ENCODE assay signal across 11 cellular contexts in genomic region chr7:139647085-139647484, GRCh38.
DNase-seq lines count a peak whose midpoint lies in the region; ATAC-seq and TF ChIP-seq lines count a peak whose summit lies in the region.
"Had no signal": no experiment of that assay in that cellular context is flagged by ENCODE, and none has a peak within 500 bp of the region (broad histone marks: within the 10 kb centered on the region; RNA-seq: fewer than 3 reads in every experiment).

No MANE protein-coding gene starts in this region.

- no peak overlapping the region for H3K4me3 ChIP-seq in CD8-positive, alpha-beta T cell (ENCODE audit: low read depth, low read length)
- H3K4me3 ChIP-seq in neural progenitor cell = no peak overlapping the region
- H3K4me3 ChIP-seq in ovary = no peak overlapping the region
- H3K4me3 ChIP-seq in endodermal cell (ENCODE audit: low read length) = no peak overlapping the region
- H3K4me3 ChIP-seq: GM23248, SJSA1 had no signal

- no peaks in the 10 kb centered on the region for H3K9me3 Mint-ChIP-seq in CD8-positive, alpha-beta T cell
- H3K9me3 Mint-ChIP-seq in neural progenitor cell (no peaks in the 10 kb centered on the region), endodermal cell (no peaks in the 10 kb centered on the region)

- peaks cover 60% of the 10 kb centered on the region for H4K20me1 ChIP-seq in neural progenitor cell (ENCODE audit: low read depth)

- TF ChIP-seq EP300 in ovary (IDR thresholded peaks at IDR 0.05) = no peak

- peak overlapping the region; percentile 58 for H3K4me2 ChIP-seq in neural progenitor cell

- ATAC-seq in CD8-positive, alpha-beta T cell = peak; percentile 18
- ATAC-seq in GM19351 (IDR thresholded peaks at IDR 0.05; ENCODE audit: unreplicated experiment) (peak; percentile 29), GM18519 (IDR thresholded peaks at IDR 0.05; ENCODE audit: low FRiP score, unreplicated experiment) (no peak)
- ATAC-seq: sciatic nerve had no signal

- intact Hi-C loops in CD8-positive, alpha-beta T cell (cut with DNase I, micrococcal nuclease) = loop anchor here (2.0 to 10.0 kb wide), 3 partner anchors 130 to 678 kb away; partner anchors contain the start of gene HIPK2 (in 2 of the 2)
- intact Hi-C loops in ovary (cut with DNase I) = loop anchor here (5.0 to 10.0 kb wide), 3 partner anchors 128 to 355 kb away; partner anchors contain the start of gene HIPK2 (in 2 of the 4)

- H3K27ac Mint-ChIP-seq in CD8-positive, alpha-beta T cell = peak overlapping the region; percentile 85
- no peak overlapping the region for H3K27ac Mint-ChIP-seq in neural progenitor cell
- H3K27ac Mint-ChIP-seq in endodermal cell = no peak overlapping the region

- H3K79me2 ChIP-seq in neural progenitor cell (ENCODE audit: low read depth) = peaks cover 4% of the 10 kb centered on the region

- no peak overlapping the region for H2AFZ ChIP-seq in neural progenitor cell (replicated peaks)
- H2AFZ ChIP-seq: GM23248 had no signal

- H3K4me1 Mint-ChIP-seq in CD8-positive, alpha-beta T cell (ENCODE audit: low read depth) = peaks cover 74% of the 10 kb centered on the region
- peaks cover 34% of the 10 kb centered on the region for H3K4me1 Mint-ChIP-seq in neural progenitor cell
- peaks cover 38% of the 10 kb centered on the region for H3K4me1 Mint-ChIP-seq in endodermal cell

- H3F3A ChIP-seq in neural progenitor cell (ENCODE audit: low read depth) = peaks cover 5% of the 10 kb centered on the region

- peaks cover 55% of the 10 kb centered on the region for H3K4me1 ChIP-seq in CD8-positive, alpha-beta T cell (ENCODE audit: insufficient read depth, low read length)
- H3K4me1 ChIP-seq in neural progenitor cell = peaks cover 20% of the 10 kb centered on the region
- H3K4me1 ChIP-seq in ovary (ENCODE audit: insufficient read depth) = peaks cover 5% of the 10 kb centered on the region
- H3K4me1 ChIP-seq in endodermal cell (ENCODE audit: control insufficient read depth, insufficient read depth, low read length) = peaks cover 18% of the 10 kb centered on the region

- peaks cover 9% of the 10 kb centered on the region for H3K36me3 Mint-ChIP-seq in CD8-positive, alpha-beta T cell
- peaks cover 2% of the 10 kb centered on the region for H3K36me3 Mint-ChIP-seq in neural progenitor cell
- peaks cover 22% of the 10 kb centered on the region for H3K36me3 Mint-ChIP-seq in endodermal cell (ENCODE audit: low read depth)

- no peak for TF ChIP-seq CTCF in CD8-positive, alpha-beta T cell (IDR thresholded peaks at IDR 0.05)
- TF ChIP-seq CTCF in neural progenitor cell (IDR thresholded peaks at IDR 0.05) (no peak), ovary (IDR thresholded peaks at IDR 0.05) (no peak), endodermal cell (conservative IDR thresholded peaks at IDR 0.05) (no peak)

- POLR2A ChIA-PET in CD8-positive, alpha-beta T cell (lab: Charles Lee) = interaction anchor here (0.7 to 1.3 kb wide), 5 partner anchors 11 to 1060 kb away, joined by 3 to 4 read pairs (median 3); no protein-coding TSS in a partner anchor

- H3K4me3 Mint-ChIP-seq in CD8-positive, alpha-beta T cell = no peak overlapping the region
- H3K4me3 Mint-ChIP-seq in neural progenitor cell = no peak overlapping the region
- no peak overlapping the region for H3K4me3 Mint-ChIP-seq in endodermal cell

- WGBS in ovary, 3 donors = 86 to 91% (median 88%) methylated on average over 4 of the region's 4 CpGs
- WGBS in endodermal cell (ENCODE audit: insufficient coverage in 1 of 2, insufficient read length in 1 of 2), 2 experiments = 83 to 87% methylated on average over 2 to 4 of the region's 4 CpGs

- H3K27me3 ChIP-seq in CD8-positive, alpha-beta T cell (ENCODE audit: insufficient read depth, low read length) = no peaks in the 10 kb centered on the region
- H3K27me3 ChIP-seq in neural progenitor cell (no peaks in the 10 kb centered on the region), ovary (no peaks in the 10 kb centered on the region), endodermal cell (ENCODE audit: control insufficient read depth, insufficient read depth, low read length, poor library complexity, severe bottlenecking) (no peaks in the 10 kb centered on the region)
- H3K27me3 ChIP-seq: SJSA1 had no signal

- CTCF ChIA-PET in CD8-positive, alpha-beta T cell (lab: Charles Lee) = interaction anchor here (0.6 to 7.6 kb wide), 21 partner anchors 8 to 356 kb away, joined by 3 to 140 read pairs (median 7); partner anchors contain the start of gene HIPK2

- no peaks in the 10 kb centered on the region for H3K9me3 ChIP-seq in CD8-positive, alpha-beta T cell (ENCODE audit: low read length)
- H3K9me3 ChIP-seq in neural progenitor cell (ENCODE audit: low read depth) (no peaks in the 10 kb centered on the region), ovary (no peaks in the 10 kb centered on the region), endodermal cell (ENCODE audit: control insufficient read depth, low read length) (no peaks in the 10 kb centered on the region)
- H3K9me3 ChIP-seq: SJSA1 had no signal

- H3K9ac ChIP-seq in neural progenitor cell (no peak overlapping the region), endodermal cell (ENCODE audit: extremely low read depth, low read length, poor library complexity, severe bottlenecking) (no peak overlapping the region)
- H3K9ac ChIP-seq: GM23248 had no signal

- TF ChIP-seq POLR2A in ovary (IDR thresholded peaks at IDR 0.05) = no peak

- no peaks in the 10 kb centered on the region for H3K36me3 ChIP-seq in CD8-positive, alpha-beta T cell (ENCODE audit: insufficient read depth, low read length)
- no peaks in the 10 kb centered on the region for H3K36me3 ChIP-seq in neural progenitor cell
- no peaks in the 10 kb centered on the region for H3K36me3 ChIP-seq in ovary
- H3K36me3 ChIP-seq in endodermal cell (ENCODE audit: control insufficient read depth, insufficient read depth, low read length) = peaks cover 29% of the 10 kb centered on the region

- no peak for DNase-seq in CD8-positive, alpha-beta T cell
- DNase-seq in astrocyte of the hippocampus (ENCODE audit: low read depth, low spot score) (peak; percentile 30), neural progenitor cell (ENCODE audit: low spot score) (no peak), ovary (no peak), endodermal cell (no peak)
- DNase-seq: GM23248, NCI-H510A treated with DMSO at 0.1 percent for 48 hours had no signal

- no peak overlapping the region for H3K27ac ChIP-seq in CD8-positive, alpha-beta T cell (ENCODE audit: low read depth, low read length)
- no peak overlapping the region for H3K27ac ChIP-seq in neural progenitor cell
- H3K27ac ChIP-seq in ovary = no peak overlapping the region
- H3K27ac ChIP-seq in endodermal cell (ENCODE audit: low read depth, low read length) = no peak overlapping the region
- H3K27ac ChIP-seq: GM23248, SJSA1 had no signal

- no peaks in the 10 kb centered on the region for H3K27me3 Mint-ChIP-seq in CD8-positive, alpha-beta T cell (ENCODE audit: low read depth)
- H3K27me3 Mint-ChIP-seq in neural progenitor cell (ENCODE audit: insufficient read depth, low read depth) (no peaks in the 10 kb centered on the region), endodermal cell (ENCODE audit: insufficient read depth) (peaks cover 9% of the 10 kb centered on the region)
